8 cellular contexts compared by ENCODE assay signal in genomic region chr3:183161552-183162345, GRCh38. TPM values are rescaled to one million over a fixed set of nuclear protein-coding genes. Genes with fewer than 3 reads are reported as not detected.
A peak's percentile ranks its signal among the peaks of the same experiment; 100 is the strongest.
DNase-seq lines count a peak whose midpoint lies in the region; ATAC-seq and TF ChIP-seq lines count a peak whose summit lies in the region.

No MANE protein-coding gene starts in this region.

- H3K9me3 ChIP-seq in heart left ventricle (no peaks in the 10 kb centered on the region), PC-9 (ENCODE audit: insufficient read depth, low read depth) (no peaks in the 10 kb centered on the region), esophagus squamous epithelium (no peaks in the 10 kb centered on the region), prostate gland (no peaks in the 10 kb centered on the region)

- H3K36me3 ChIP-seq in heart left ventricle (no peaks in the 10 kb centered on the region), PC-9 (ENCODE audit: low read depth) (no peaks in the 10 kb centered on the region), esophagus squamous epithelium (no peaks in the 10 kb centered on the region), prostate gland (no peaks in the 10 kb centered on the region)

- intact Hi-C loops in heart left ventricle (cut with DNase I) = no loop called here
- intact Hi-C loops in Right ventricle myocardium inferior (cut with DNase I) = no loop called here
- intact Hi-C loops in PC-9 (cut with micrococcal nuclease; ENCODE audit: unreplicated experiment) = no loop called here
- intact Hi-C loops in esophagus squamous epithelium (cut with DNase I) = no loop called here
- intact Hi-C loops in prostate gland (cut with DNase I) = no loop called here

- no peaks in the 10 kb centered on the region for H3K9me2 ChIP-seq in PC-9 (ENCODE audit: insufficient read depth)

- WGBS in heart left ventricle, 4 donors = 42 to 46% (median 44%) methylated on average over 25 of the region's 25 CpGs
- 39 to 46% methylated on average over 15 to 25 of the region's 25 CpGs for WGBS in esophagus squamous epithelium, 2 donors
- WGBS in prostate gland = 38% methylated on average over 25 of the region's 25 CpGs

- DNase-seq in heart left ventricle (no peak), Right ventricle myocardium inferior (ENCODE audit: missing footprints) (no peak), PC-9 (peak in 1 of 2 experiments; percentile 27), esophagus squamous epithelium (lab: John Stamatoyannopoulos, UW) (no peak), prostate gland (ENCODE audit: low spot score) (peak; percentile 18), NCI-H2227 treated with DMSO at 0.1 percent for 48 hours (lab: John Stamatoyannopoulos, UW) (no peak), midbrain (lab: John Stamatoyannopoulos, UW) (no peak)

- H4K20me1 ChIP-seq in PC-9 (ENCODE audit: insufficient read depth) = no peaks in the 10 kb centered on the region

- ATAC-seq in heart left ventricle (no peak), Right ventricle myocardium inferior (no peak), HG02798 (IDR thresholded peaks at IDR 0.05; ENCODE audit: poor library complexity, unreplicated experiment) (peak; percentile 71)

- CTCF ChIA-PET in PC-9 (lab: Charles Lee) = no interaction called here

- H3F3A ChIP-seq in PC-9 (ENCODE audit: insufficient read depth, low read depth) = no peaks in the 10 kb centered on the region

- H3K27ac ChIP-seq in heart left ventricle = no peak overlapping the region
- no peak overlapping the region for H3K27ac ChIP-seq in PC-9
- H3K27ac ChIP-seq in esophagus squamous epithelium = peak overlapping the region in 3 of 4 donors; percentile 41 to 62 (median 57)
- no peak overlapping the region for H3K27ac ChIP-seq in prostate gland

- H3K4me2 ChIP-seq in PC-9 = peak overlapping the region; percentile 87

- H3K4me1 ChIP-seq in heart left ventricle = peaks cover 0 to 16% (median 2%) of the 10 kb centered on the region in 12 donors
- peaks cover 7% of the 10 kb centered on the region; the same call in 1 of the 2 replicates for H3K4me1 ChIP-seq in PC-9 (replicated peaks; ENCODE audit: insufficient read depth)
- peaks cover 0 to 26% (median 7%) of the 10 kb centered on the region in 3 donors for H3K4me1 ChIP-seq in esophagus squamous epithelium
- no peaks in the 10 kb centered on the region for H3K4me1 ChIP-seq in prostate gland (replicated peaks)

- TF ChIP-seq CTCF in heart left ventricle (IDR thresholded peaks at IDR 0.05) (no peak), PC-9 (conservative IDR thresholded peaks at IDR 0.05) (no peak), esophagus squamous epithelium (IDR thresholded peaks at IDR 0.05) (no peak), prostate gland (IDR thresholded peaks at IDR 0.05) (no peak)

- no peaks in the 10 kb centered on the region for H3K79me2 ChIP-seq in PC-9 (ENCODE audit: low read depth)

- H3K27me3 ChIP-seq in heart left ventricle = peaks cover 6 to 40% (median 23%) of the 10 kb centered on the region in 9 donors
- no peaks in the 10 kb centered on the region for H3K27me3 ChIP-seq in PC-9 (ENCODE audit: insufficient read depth, low read depth)
- H3K27me3 ChIP-seq in esophagus squamous epithelium = peaks cover 0 to 22% (median 0%) of the 10 kb centered on the region in 4 donors
- no peaks in the 10 kb centered on the region for H3K27me3 ChIP-seq in prostate gland (replicated peaks; ENCODE audit: insufficient read depth)

- POLR2A ChIA-PET in PC-9 (lab: Charles Lee; ENCODE audit: unreplicated experiment) = no interaction called here

- BruUV-seq in PC-9 (replicated peaks; lab: Mats Ljungman, UMichigan) = TSS peak; percentile 67

- H3K4me3 ChIP-seq in heart left ventricle (peak overlapping the region in 11 of 12 donors; percentile 42 to 75 (median 57)), PC-9 (peak overlapping the region; percentile 70), esophagus squamous epithelium (peak overlapping the region; percentile 51 to 72 (median 60)), prostate gland (peak overlapping the region; percentile 38 to 42)

- H2AFZ ChIP-seq in PC-9 = peak overlapping the region; percentile 90

- TF ChIP-seq POLR2A in heart left ventricle (IDR thresholded peaks at IDR 0.05) (no peak), esophagus squamous epithelium (IDR thresholded peaks at IDR 0.05) (no peak), prostate gland (IDR thresholded peaks at IDR 0.05) (no peak)

RNA-seq across cellular contexts. Expression of gene LAMP3, which starts 0.8 kb away (rescaled TPM):
- total RNA-seq in heart left ventricle = 1 to 10 TPM in 1 of 9 donors, under 1 TPM in 2, not detected in 6; 0.10 to 2.1 (median 0.66) TPM
- polyA plus RNA-seq in heart left ventricle = under 1 TPM in 1 of 2 donors, not detected in 1; 0.11 TPM
- total RNA-seq in Right ventricle myocardium inferior = not detected
- total RNA-seq in PC-9 (2021) = 2.8 and 4.1 TPM in 2 replicates
- 1 to 10 TPM in 3 of 4 donors, under 1 TPM in 1; 0.95 to 7.7 (median 5.4) TPM for total RNA-seq in esophagus squamous epithelium
- total RNA-seq in prostate gland = 1 to 10 TPM; 1.3 to 3.7 TPM

Comparison
In these comparisons a context has a peak if more than half of its experiments do, and no peak if none do; other contexts are left out.
1. H3K27ac ChIP-seq: peak in esophagus squamous epithelium (3 of 4); none in heart left ventricle (0 of 12), PC-9 (single experiment) and prostate gland (0 of 2).
2. Peak in every context shown above with its lines, with median percentiles within 50 percentile points of each other: H3K4me3 ChIP-seq.